30 cellular contexts compared by ENCODE assay signal in the genomic region with DNA sequence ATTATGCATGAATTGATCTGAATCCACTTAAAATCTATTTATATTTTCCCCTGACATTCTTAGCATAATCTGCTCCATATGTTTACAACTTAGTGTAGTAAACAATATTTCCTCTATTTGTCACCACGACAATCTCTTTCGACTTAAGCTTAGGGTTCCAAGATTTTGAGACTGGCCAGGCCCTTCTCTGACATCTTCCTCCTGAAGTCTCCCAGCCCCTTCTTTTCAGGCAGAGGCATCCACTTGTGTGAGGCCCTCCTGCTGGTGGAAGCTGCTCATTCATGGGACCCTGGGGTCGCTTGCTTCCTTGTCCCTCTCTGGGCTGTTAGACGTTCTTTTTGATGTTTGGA.
"Had no signal": no experiment of that assay in that cellular context is flagged by ENCODE, and none has a peak within 500 bp of the region (broad histone marks: within the 10 kb centered on the region; RNA-seq: fewer than 3 reads in every experiment).

No MANE protein-coding gene starts in this region.

- DNase-seq: activated B cell treated with CpG ODN at 0.5 μM for 24 hours; activated CD4-positive, alpha-beta T cell treated with anti-CD3 and anti-CD28 coated beads for 48 hours; activated CD4-positive, alpha-beta T cell treated with anti-CD3 and anti-CD28 coated beads, Interleukin-2, amount 50 U/mL, for 1 hour; activated CD4-positive, alpha-beta T cell treated with anti-CD3 and anti-CD28 coated beads, Interleukin-2, amount 50 U/mL, for 48 hours; activated CD8-positive, alpha-beta memory T cell treated with anti-CD3 and anti-CD28 coated beads for 24 hours; activated CD8-positive, alpha-beta T cell treated with anti-CD3 and anti-CD28 coated beads for 36 hours; activated effector memory CD4-positive, alpha-beta T cell treated with anti-CD3 and anti-CD28 coated beads, Interleukin-2, amount 50 U/mL, for 16 hours; activated naive CD4-positive, alpha-beta T cell treated with anti-CD3 and anti-CD28 coated beads for 36 hours; activated naive CD8-positive, alpha-beta T cell treated with anti-CD3 and anti-CD28 coated beads for 36 hours; activated naive CD8-positive, alpha-beta T cell treated with anti-CD3 and anti-CD28 coated beads, Interleukin-2, amount 50 U/mL, for 24 hours; activated T-cell treated with anti-CD3 and anti-CD28 coated beads, Interleukin-2, amount 50 U/mL, for 4 hours; adrenal gland; amygdala; aorta; central memory CD4-positive, alpha-beta T cell; cerebellar nuclear complex; colonic mucosa; effector CD8-positive, alpha-beta T cell; head of caudate nucleus; T-helper 1 cell; T-helper 17 cell; T1000; WERI-Rb-1 had no signal

- H3K27ac Mint-ChIP-seq: activated B cell treated with CpG ODN at 0.5 μM for 24 hours; activated CD8-positive, alpha-beta T cell treated with anti-CD3 and anti-CD28 coated beads for 36 hours; activated naive CD4-positive, alpha-beta T cell treated with anti-CD3 and anti-CD28 coated beads for 36 hours; activated naive CD4-positive, alpha-beta T cell treated with anti-CD3 and anti-CD28 coated beads, Interleukin-2, amount 50 U/mL, for 24 hours; activated naive CD8-positive, alpha-beta T cell treated with anti-CD3 and anti-CD28 coated beads for 36 hours; activated naive CD8-positive, alpha-beta T cell treated with anti-CD3 and anti-CD28 coated beads, Interleukin-2, amount 50 U/mL, for 24 hours; activated T-helper 17 cell treated with anti-CD3 and anti-CD28 coated beads, Interleukin-2, amount 50 U/mL, for 72 hours; T-helper 17 cell; T-helper 2 cell treated with Interferon-gamma antibody and Interleukin-4, amounts not matched to agents 5 μg/mL and 100 μg/mL, for 36 hours had no signal

- H3K27me3 ChIP-seq: adrenal gland, body of pancreas, breast epithelium, cardiac muscle cell, colonic mucosa had no signal

- H3K27me3 Mint-ChIP-seq: activated B cell treated with CpG ODN at 0.5 μM for 24 hours; activated CD8-positive, alpha-beta T cell treated with anti-CD3 and anti-CD28 coated beads for 36 hours; activated naive CD4-positive, alpha-beta T cell treated with anti-CD3 and anti-CD28 coated beads, Interleukin-2, amount 50 U/mL, for 24 hours; activated naive CD8-positive, alpha-beta T cell treated with anti-CD3 and anti-CD28 coated beads for 36 hours; activated naive CD8-positive, alpha-beta T cell treated with anti-CD3 and anti-CD28 coated beads, Interleukin-2, amount 50 U/mL, for 24 hours; activated T-helper 17 cell treated with anti-CD3 and anti-CD28 coated beads, Interleukin-2, amount 50 U/mL, for 72 hours had no signal

- H3K36me3 ChIP-seq: adrenal gland, breast epithelium, cardiac muscle cell, colonic mucosa, WERI-Rb-1 had no signal

- H3K4me1 ChIP-seq: breast epithelium, colonic mucosa had no signal

- H3K4me3 Mint-ChIP-seq: activated B cell treated with CpG ODN at 0.5 μM for 24 hours; activated CD8-positive, alpha-beta T cell treated with anti-CD3 and anti-CD28 coated beads for 36 hours; activated naive CD4-positive, alpha-beta T cell treated with anti-CD3 and anti-CD28 coated beads for 36 hours; activated naive CD4-positive, alpha-beta T cell treated with anti-CD3 and anti-CD28 coated beads, Interleukin-2, amount 50 U/mL, for 24 hours; activated naive CD8-positive, alpha-beta T cell treated with anti-CD3 and anti-CD28 coated beads for 36 hours; activated naive CD8-positive, alpha-beta T cell treated with anti-CD3 and anti-CD28 coated beads, Interleukin-2, amount 50 U/mL, for 24 hours; activated T-cell treated with anti-CD3 and anti-CD28 coated beads, Interleukin-2, amount 50 U/mL, for 4 hours; activated T-helper 17 cell treated with anti-CD3 and anti-CD28 coated beads, Interleukin-2, amount 50 U/mL, for 72 hours; T-helper 17 cell; T-helper 2 cell treated with Interferon-gamma antibody and Interleukin-4, amounts not matched to agents 5 μg/mL and 100 μg/mL, for 36 hours had no signal

- H3K27ac ChIP-seq: adrenal gland, breast epithelium, cardiac muscle cell, colonic mucosa, epithelial cell of prostate, WERI-Rb-1 had no signal

- H3K4me3 ChIP-seq: adrenal gland, body of pancreas, breast epithelium, cardiac muscle cell, colonic mucosa had no signal

- H3K4me1 Mint-ChIP-seq: activated naive CD4-positive, alpha-beta T cell treated with anti-CD3 and anti-CD28 coated beads, Interleukin-2, amount 50 U/mL, for 24 hours; activated naive CD8-positive, alpha-beta T cell treated with anti-CD3 and anti-CD28 coated beads for 36 hours; activated T-helper 17 cell treated with anti-CD3 and anti-CD28 coated beads, Interleukin-2, amount 50 U/mL, for 72 hours; T-helper 17 cell had no signal

- H3K9me3 Mint-ChIP-seq: activated B cell treated with CpG ODN at 0.5 μM for 24 hours; activated CD8-positive, alpha-beta T cell treated with anti-CD3 and anti-CD28 coated beads for 36 hours; activated naive CD4-positive, alpha-beta T cell treated with anti-CD3 and anti-CD28 coated beads for 36 hours; activated naive CD4-positive, alpha-beta T cell treated with anti-CD3 and anti-CD28 coated beads, Interleukin-2, amount 50 U/mL, for 24 hours; activated naive CD8-positive, alpha-beta T cell treated with anti-CD3 and anti-CD28 coated beads for 36 hours; activated naive CD8-positive, alpha-beta T cell treated with anti-CD3 and anti-CD28 coated beads, Interleukin-2, amount 50 U/mL, for 24 hours; activated T-cell treated with anti-CD3 and anti-CD28 coated beads, Interleukin-2, amount 50 U/mL, for 4 hours; activated T-helper 17 cell treated with anti-CD3 and anti-CD28 coated beads, Interleukin-2, amount 50 U/mL, for 72 hours; T-helper 2 cell treated with Interferon-gamma antibody and Interleukin-4, amounts not matched to agents 5 μg/mL and 100 μg/mL, for 36 hours had no signal

- H3K36me3 Mint-ChIP-seq: activated naive CD4-positive, alpha-beta T cell treated with anti-CD3 and anti-CD28 coated beads, Interleukin-2, amount 50 U/mL, for 24 hours; activated naive CD8-positive, alpha-beta T cell treated with anti-CD3 and anti-CD28 coated beads for 36 hours had no signal

- H3K9me3 ChIP-seq: adrenal gland, body of pancreas, breast epithelium, colonic mucosa had no signal
